In genomic region chr10:72215611-72216549, GRCh38 we compare ENCODE assay signal across 1 cellular context.
TF ChIP-seq lines count a peak whose summit lies in the region.

ANAPC16 (plus strand) TSS chr10:72216012; CDS start chr10:72223915, 7,903 bp downstream.
ASCC1 (minus strand) TSS chr10:72216276; CDS start chr10:72213298, 2,978 bp downstream.

TF ChIP-seq in K562, 482 proteins besides CTCF, POLR2A, EP300 and RAD21 (continued from another document and continues in another):
- no peak for TF ChIP-seq CHD7 (IDR thresholded peaks at IDR 0.05; ENCODE audit: low read depth, low read length)
- TF ChIP-seq CBX1 (IDR thresholded peaks at IDR 0.05; ENCODE audit: low read depth): peak; percentile 84
- no peak for TF ChIP-seq ZBTB43 (CRISPR knock-in tag; IDR thresholded peaks at IDR 0.05)
- TF ChIP-seq SRSF9 (IDR thresholded peaks at IDR 0.05; ENCODE audit: borderline replicate concordance, low read depth, low read length): no peak
- TF ChIP-seq ZNF395 (CRISPR knock-in tag; IDR thresholded peaks at IDR 0.05): peak; percentile 79; the same call in 1 of the 2 replicates
- 0 out of 2 replicates have a peak, but pooled peaks have one; percentile 55 for TF ChIP-seq KDM2B (CRISPR knock-in tag; IDR thresholded peaks at IDR 0.05)
- peak; percentile 86 for TF ChIP-seq TAF7 (tag; IDR thresholded peaks at IDR 0.05)
- no peak for TF ChIP-seq SREBF2 (CRISPR knock-in tag; IDR thresholded peaks at IDR 0.05)
- TF ChIP-seq CLOCK (CRISPR knock-in tag; IDR thresholded peaks at IDR 0.05; ENCODE audit: borderline replicate concordance): no peak
- no peak for TF ChIP-seq ZBTB34 (CRISPR knock-in tag; IDR thresholded peaks at IDR 0.05)
- TF ChIP-seq ID3 (CRISPR knock-in tag; IDR thresholded peaks at IDR 0.05): no peak
- TF ChIP-seq ID3 (tag; IDR thresholded peaks at IDR 0.05): peak; percentile 77
- TF ChIP-seq MAX (CRISPR knock-in tag; IDR thresholded peaks at IDR 0.05): peak; percentile 94
- TF ChIP-seq TCFL5 (CRISPR knock-in tag; conservative IDR thresholded peaks at IDR 0.05): no peak
- TF ChIP-seq ELF2 (CRISPR knock-in tag; IDR thresholded peaks at IDR 0.05): no peak; the same call in 1 of the 2 replicates
- TF ChIP-seq ARID4B (CRISPR knock-in tag; IDR thresholded peaks at IDR 0.05): peak; percentile 62; the same call in 1 of the 2 replicates
- peak; percentile 99 for TF ChIP-seq SP1 (CRISPR knock-in tag; IDR thresholded peaks at IDR 0.05)
- peak; percentile 96 for TF ChIP-seq CCNT2 (IDR thresholded peaks at IDR 0.05; ENCODE audit: borderline replicate concordance, extremely low read depth, insufficient read length, low read depth, low read length)
- peak; percentile 71 for TF ChIP-seq SOX6 (IDR thresholded peaks at IDR 0.05)
